Comparison of ENCODE assay signal across 8 cellular contexts in genomic region chr4:109298279-109299010, GRCh38.
A peak's percentile ranks its signal among the peaks of the same experiment; 100 is the strongest.
DNase-seq lines count a peak whose midpoint lies in the region; ATAC-seq and TF ChIP-seq lines count a peak whose summit lies in the region.

No MANE protein-coding gene starts in this region.

- H3K4me1 Mint-ChIP-seq in stimulated activated naive CD8-positive, alpha-beta T cell treated with anti-CD3 and anti-CD28 coated beads, Interleukin-15, amount 100 ng/mL, for 72 hours = peaks cover 18% of the 10 kb centered on the region
- peaks cover 15% of the 10 kb centered on the region for H3K4me1 Mint-ChIP-seq in activated naive CD8-positive, alpha-beta T cell treated with anti-CD3 and anti-CD28 coated beads, Interleukin-2, amount 50 U/mL, for 24 hours

- no peak for DNase-seq in stimulated activated naive CD8-positive, alpha-beta T cell treated with anti-CD3 and anti-CD28 coated beads, Interleukin-15, amount 100 ng/mL, for 72 hours
- no peak for DNase-seq in stimulated activated naive CD8-positive, alpha-beta T cell treated with anti-CD3 and anti-CD28 coated beads, Interleukin-15, Interleukin-2, amounts not matched to agents 100 U/mL and 50 U/mL, for 24 hours
- DNase-seq in NCI-H748 treated with DMSO at 0.1 percent for 48 hours (lab: John Stamatoyannopoulos, UW) (peak; percentile 24), foreskin fibroblast (peak in 1 of 2 donors; percentile 37), Ammon's horn (ENCODE audit: low spot score) (no peak)
- no peak for DNase-seq in stimulated activated CD4-positive, alpha-beta T cell treated with anti-CD3 and anti-CD28 coated beads, Interleukin-4, amount 100 ng/mL, for 24 hours
- DNase-seq in activated naive CD4-positive, alpha-beta T cell treated with Interleukin-2 at 50 U/mL for 16 hours = no peak
- no peak for DNase-seq in activated naive CD8-positive, alpha-beta T cell treated with anti-CD3 and anti-CD28 coated beads, Interleukin-2, amount 50 U/mL, for 24 hours

- peak; percentile 53 for ATAC-seq in stimulated activated naive CD8-positive, alpha-beta T cell treated with anti-CD3 and anti-CD28 coated beads, Interleukin-15, amount 100 ng/mL, for 72 hours
- ATAC-seq in stimulated activated naive CD8-positive, alpha-beta T cell treated with anti-CD3 and anti-CD28 coated beads, Interleukin-15, Interleukin-2, amounts not matched to agents 100 U/mL and 50 U/mL, for 24 hours = no peak
- ATAC-seq in activated naive CD8-positive, alpha-beta T cell treated with anti-CD3 and anti-CD28 coated beads, Interleukin-2, amount 50 U/mL, for 24 hours = no peak

- H3K27me3 Mint-ChIP-seq in stimulated activated naive CD8-positive, alpha-beta T cell treated with anti-CD3 and anti-CD28 coated beads, Interleukin-15, amount 100 ng/mL, for 72 hours = peaks cover 51% of the 10 kb centered on the region
- H3K27me3 Mint-ChIP-seq in activated naive CD8-positive, alpha-beta T cell treated with anti-CD3 and anti-CD28 coated beads, Interleukin-2, amount 50 U/mL, for 24 hours = peaks cover 48% of the 10 kb centered on the region

- TF ChIP-seq CTCF in foreskin fibroblast (IDR thresholded peaks at IDR 0.05; ENCODE audit: low read depth, low read length) = peak; percentile 49

- H3K27ac Mint-ChIP-seq in stimulated activated naive CD8-positive, alpha-beta T cell treated with anti-CD3 and anti-CD28 coated beads, Interleukin-15, amount 100 ng/mL, for 72 hours = no peak overlapping the region
- no peak overlapping the region for H3K27ac Mint-ChIP-seq in activated naive CD8-positive, alpha-beta T cell treated with anti-CD3 and anti-CD28 coated beads, Interleukin-2, amount 50 U/mL, for 24 hours

- H3K9me3 Mint-ChIP-seq in stimulated activated naive CD8-positive, alpha-beta T cell treated with anti-CD3 and anti-CD28 coated beads, Interleukin-15, amount 100 ng/mL, for 72 hours = no peaks in the 10 kb centered on the region
- H3K9me3 Mint-ChIP-seq in activated naive CD8-positive, alpha-beta T cell treated with anti-CD3 and anti-CD28 coated beads, Interleukin-2, amount 50 U/mL, for 24 hours = no peaks in the 10 kb centered on the region

- H3K36me3 Mint-ChIP-seq in activated naive CD8-positive, alpha-beta T cell treated with anti-CD3 and anti-CD28 coated beads, Interleukin-2, amount 50 U/mL, for 24 hours (ENCODE audit: low read depth) = no peaks in the 10 kb centered on the region

- no peak overlapping the region for H3K4me3 ChIP-seq in foreskin fibroblast (ENCODE audit: low read depth in 1 of 2, low read length in 2 of 2)

- no peak overlapping the region for H3K4me3 Mint-ChIP-seq in stimulated activated naive CD8-positive, alpha-beta T cell treated with anti-CD3 and anti-CD28 coated beads, Interleukin-15, amount 100 ng/mL, for 72 hours
- H3K4me3 Mint-ChIP-seq in activated naive CD8-positive, alpha-beta T cell treated with anti-CD3 and anti-CD28 coated beads, Interleukin-2, amount 50 U/mL, for 24 hours = no peak overlapping the region
